Comparison of ENCODE assay signal across 8 cellular contexts in the genomic region with DNA sequence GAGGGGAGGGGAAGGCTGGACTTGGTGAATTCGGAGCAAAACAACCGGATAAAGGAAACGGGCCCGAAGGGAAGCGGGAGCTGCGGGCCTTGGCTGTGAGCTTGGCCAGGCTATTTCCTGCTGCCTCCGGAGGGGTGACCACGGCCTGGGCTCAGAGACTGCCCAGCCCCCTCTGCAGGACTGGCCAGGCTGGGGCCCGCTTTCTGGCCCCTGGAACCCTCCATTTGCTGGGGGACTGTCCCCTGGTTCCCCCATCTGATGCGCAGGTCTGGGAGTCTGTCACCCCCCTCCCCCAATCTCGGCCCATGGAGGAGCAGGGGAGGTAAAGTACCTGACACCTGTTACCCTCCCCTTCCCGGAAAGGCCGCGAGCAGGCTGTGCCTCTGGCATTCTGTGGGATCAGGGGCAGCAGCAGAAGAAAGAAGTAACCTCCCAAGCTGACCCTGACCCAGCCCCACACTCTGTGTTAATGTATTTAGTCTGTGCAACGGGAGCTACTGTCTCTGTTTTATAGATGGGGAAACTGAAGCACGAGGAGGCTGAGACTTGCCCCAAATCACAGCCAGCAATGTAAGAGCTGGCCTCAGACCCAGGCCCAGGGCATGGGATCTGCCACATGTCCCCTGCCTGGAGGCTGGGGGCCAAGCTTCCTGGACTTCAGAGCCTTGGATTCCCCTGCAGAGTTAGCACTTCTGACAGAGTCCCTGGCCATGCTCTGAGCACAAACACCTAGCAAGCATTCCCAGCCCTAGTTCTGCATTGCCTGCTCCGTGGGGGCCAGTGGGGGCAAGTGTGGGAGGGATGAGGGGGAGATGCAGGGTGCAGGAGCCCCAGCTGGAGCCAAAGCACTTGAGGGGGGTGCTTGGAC. TPM values are rescaled to one million over a fixed set of nuclear protein-coding genes. Genes with fewer than 3 reads are reported as not detected.
A peak's percentile ranks its signal among the peaks of the same experiment; 100 is the strongest.
DNase-seq lines count a peak whose midpoint lies in the region; ATAC-seq and TF ChIP-seq lines count a peak whose summit lies in the region.

No MANE protein-coding gene starts in this region.

- 18% methylated on average over 16 of the region's 17 CpGs for WGBS in HUES64
- 11 to 16% methylated on average over 11 to 12 of the region's 17 CpGs for WGBS in mesodermal cell (ENCODE audit: insufficient coverage in 2 of 2), 2 experiments

- H3K9ac ChIP-seq in HUES64 (ENCODE audit: low read depth, low read length): no peak overlapping the region

- POLR2A ChIA-PET in A673 (lab: Charles Lee; ENCODE audit: low non-redundant PET): no interaction called here

- TF ChIP-seq CTCF in A673 (conservative IDR thresholded peaks at IDR 0.05; ENCODE audit: low read depth, low read length): no peak; the same call in 1 of the 2 replicates
- TF ChIP-seq CTCF in cardiac fibroblast (IDR thresholded peaks at IDR 0.05; ENCODE audit: low read depth, low read length): no peak

- intact Hi-C loops in A673 (cut with micrococcal nuclease; ENCODE audit: unreplicated experiment): no loop called here

- DNase-seq in A673 (ENCODE audit: low spot score) (no peak), cardiac fibroblast (ENCODE audit: low read depth in 2 of 2) (no peak), D341Med (ENCODE audit: low spot score) (no peak), NCI-H2107 (lab: John Stamatoyannopoulos, UW) (no peak), NCI-H1417 (lab: John Stamatoyannopoulos, UW) (no peak)

- H3K27me3 ChIP-seq in A673 (replicated peaks; ENCODE audit: insufficient read depth, low read depth, low read length, poor library complexity): peaks cover 50% of the 10 kb centered on the region
- H3K27me3 ChIP-seq in HUES64 (ENCODE audit: insufficient read depth, low read length): peaks cover 72% of the 10 kb centered on the region

- BruUV-seq in A673 (replicated peaks; lab: Mats Ljungman, UMichigan): no TSS peak

- peaks cover 19% of the 10 kb centered on the region for H3K4me1 ChIP-seq in A673 (ENCODE audit: insufficient read depth, low read length, poor library complexity, severe bottlenecking)
- H3K4me1 ChIP-seq in HUES64 (ENCODE audit: insufficient read depth, low read length): 0 out of 2 replicates have a peak, but pooled peaks cover 9% of the 10 kb centered on the region
- H3K4me1 ChIP-seq in mesodermal cell (ENCODE audit: control insufficient read depth, insufficient read depth, low read length, poor library complexity, severe bottlenecking): peaks cover 6% of the 10 kb centered on the region

- H3K36me3 ChIP-seq in A673 (ENCODE audit: insufficient read depth, low read length, poor library complexity, severe bottlenecking) (no peaks in the 10 kb centered on the region), HUES64 (ENCODE audit: insufficient read depth, low read length) (peaks cover 6% of the 10 kb centered on the region), mesodermal cell (ENCODE audit: control insufficient read depth, insufficient read depth, low read length) (peaks cover 4% of the 10 kb centered on the region)

- H3K9me3 ChIP-seq in A673 (ENCODE audit: low read depth, low read length, poor library complexity, severe bottlenecking) (no peaks in the 10 kb centered on the region), HUES64 (ENCODE audit: insufficient read depth, low read depth, low read length) (no peaks in the 10 kb centered on the region), mesodermal cell (ENCODE audit: control insufficient read depth, low read length) (no peaks in the 10 kb centered on the region)

- H3K27ac ChIP-seq in A673 (ENCODE audit: low read depth, low read length, poor library complexity, severe bottlenecking) (no peak overlapping the region), HUES64 (ENCODE audit: low read depth, low read length) (no peak overlapping the region), mesodermal cell (ENCODE audit: low read depth, low read length, severe bottlenecking) (no peak overlapping the region)

- H3K4me3 ChIP-seq in A673 (ENCODE audit: low read depth, low read length, poor library complexity, severe bottlenecking) (peak overlapping the region; percentile 46), HUES64 (ENCODE audit: low read length) (peak overlapping the region; percentile 65), cardiac fibroblast (replicated peaks in 1 of 2; ENCODE audit: low read depth in 2 of 2, low read length in 2 of 2) (peak overlapping the region; percentile 11 to 21), mesodermal cell (ENCODE audit: extremely low read depth, insufficient read depth, low read length, poor library complexity, severe bottlenecking) (peak overlapping the region; percentile 45)

- CTCF ChIA-PET in A673 (lab: Charles Lee): no interaction called here

- no peak for ATAC-seq in HG03460 (IDR thresholded peaks at IDR 0.05; ENCODE audit: unreplicated experiment)

RNA-seq across cellular contexts. Expression of a gene that starts 3.5 kb away (rescaled TPM):
- total RNA-seq in A673 (2021): 2.4 and 2.5 TPM in 2 replicates
- 0.15 TPM for polyA plus RNA-seq in HUES64 (2013, experiment 1 of 2)
- 0.32 TPM for polyA plus RNA-seq in HUES64 (2013, experiment 2 of 2)
- polyA plus RNA-seq in mesodermal cell (2013, experiment 1 of 2): 1.7 TPM
- polyA plus RNA-seq in mesodermal cell (2013, experiment 2 of 2): 0.66 TPM

RNA-seq across cellular contexts. Expression of a gene that starts 9.9 kb away (rescaled TPM):
- total RNA-seq in A673 (2021): 0.30 and 0.70 TPM in 2 replicates
- polyA plus RNA-seq in HUES64 (2013, experiment 1 of 2): 0.15 TPM
- 0.32 TPM for polyA plus RNA-seq in HUES64 (2013, experiment 2 of 2)
- polyA plus RNA-seq in mesodermal cell (2013, experiment 1 of 2): 30.3 TPM
- polyA plus RNA-seq in mesodermal cell (2013, experiment 2 of 2): 18.1 TPM

RNA-seq across cellular contexts. Expression of a gene that starts 23.5 kb away (rescaled TPM):
- 35.0 and 41.3 TPM in 2 replicates for total RNA-seq in A673 (2021)
- 31.3 TPM for polyA plus RNA-seq in HUES64 (2013, experiment 1 of 2)
- 39.4 TPM for polyA plus RNA-seq in HUES64 (2013, experiment 2 of 2)
- 83.7 TPM for polyA plus RNA-seq in mesodermal cell (2013, experiment 1 of 2)
- polyA plus RNA-seq in mesodermal cell (2013, experiment 2 of 2): 77.5 TPM

RNA-seq across cellular contexts. Expression of a gene that starts 39.8 kb away (rescaled TPM):
- total RNA-seq in A673 (2021): 14.4 and 16.4 TPM in 2 replicates
- polyA plus RNA-seq in HUES64 (2013, experiment 1 of 2): 8.5 TPM
- polyA plus RNA-seq in HUES64 (2013, experiment 2 of 2): 11.2 TPM
- polyA plus RNA-seq in mesodermal cell (2013, experiment 1 of 2): 12.9 TPM
- polyA plus RNA-seq in mesodermal cell (2013, experiment 2 of 2): 12.2 TPM

RNA-seq across cellular contexts. Expression of a gene that starts 40.4 kb away (rescaled TPM):
- total RNA-seq in A673 (2021): 0.32 and 0.46 TPM in 2 replicates
- polyA plus RNA-seq in HUES64 (2013, experiment 1 of 2): 0.40 TPM
- 0.63 TPM for polyA plus RNA-seq in HUES64 (2013, experiment 2 of 2)
- polyA plus RNA-seq in mesodermal cell (2013, experiment 1 of 2): 4.6 TPM
- 3.4 TPM for polyA plus RNA-seq in mesodermal cell (2013, experiment 2 of 2)
